4 cellular contexts compared by ENCODE assay signal in genomic region chr15:59995568-59996349, GRCh38.
TF ChIP-seq lines count a peak whose summit lies in the region.

No MANE protein-coding gene starts in this region.

TF ChIP-seq in SK-N-SH, 30 proteins besides CTCF, POLR2A, EP300 and RAD21:
- no peak for TF ChIP-seq IRF3 (IDR thresholded peaks at IDR 0.05; ENCODE audit: low read depth, low read length)
- no peak for TF ChIP-seq MAX (IDR thresholded peaks at IDR 0.05; ENCODE audit: low read depth)
- TF ChIP-seq EZH2phosphoT487 (IDR thresholded peaks at IDR 0.05; ENCODE audit: borderline replicate concordance, low read depth), result peak; percentile 48; the same call in 1 of the 2 replicates
- TF ChIP-seq PBX3 (IDR thresholded peaks at IDR 0.05), result no peak
- TF ChIP-seq SMC3 (IDR thresholded peaks at IDR 0.05; ENCODE audit: low read depth, low read length), result no peak
- no peak for TF ChIP-seq JUND (IDR thresholded peaks at IDR 0.05)
- TF ChIP-seq TAF1 (IDR thresholded peaks at IDR 0.05; ENCODE audit: borderline replicate concordance, low read depth, low read length), result no peak

TF ChIP-seq in SK-N-SH treated with all-trans-retinoic acid at 6 μM for 48 hours, 23 proteins besides CTCF, POLR2A, EP300 and RAD21:
- TF ChIP-seq ZNF565 (CRISPR knock-in tag; conservative IDR thresholded peaks at IDR 0.05; ENCODE audit: low read depth) (no peak), PATZ1 (CRISPR knock-in tag; IDR thresholded peaks at IDR 0.05; ENCODE audit: borderline replicate concordance) (no peak), ZFP3 (CRISPR knock-in tag; IDR thresholded peaks at IDR 0.05) (no peak), ESRRG (CRISPR knock-in tag; IDR thresholded peaks at IDR 0.05) (no peak), PPARA (CRISPR knock-in tag; IDR thresholded peaks at IDR 0.05; ENCODE audit: borderline replicate concordance) (no peak), TCF4 (CRISPR knock-in tag; IDR thresholded peaks at IDR 0.05; ENCODE audit: borderline replicate concordance) (no peak), ARNTL (CRISPR knock-in tag; IDR thresholded peaks at IDR 0.05; ENCODE audit: borderline replicate concordance, low read depth) (no peak), TSHZ2 (CRISPR knock-in tag; IDR thresholded peaks at IDR 0.05) (no peak), GLIS3 (CRISPR knock-in tag; IDR thresholded peaks at IDR 0.05) (no peak), BACH2 (CRISPR knock-in tag; IDR thresholded peaks at IDR 0.05; ENCODE audit: borderline replicate concordance) (no peak), ISL1 (CRISPR knock-in tag; IDR thresholded peaks at IDR 0.05) (no peak), OSR1 (CRISPR knock-in tag; IDR thresholded peaks at IDR 0.05) (no peak), TOX (CRISPR knock-in tag; IDR thresholded peaks at IDR 0.05; ENCODE audit: borderline replicate concordance) (no peak), ZFP30 (CRISPR knock-in tag; IDR thresholded peaks at IDR 0.05) (no peak), RARB (CRISPR knock-in tag; IDR thresholded peaks at IDR 0.05) (no peak)
TF ChIP-seq in SK-N-SH treated with all-trans-retinoic acid at 6 μM for 48 hours: peak in this region for 0.

TF ChIP-seq in K562, 482 proteins besides CTCF, POLR2A, EP300 and RAD21:
- TF ChIP-seq CBX8 (IDR thresholded peaks at IDR 0.05; ENCODE audit: borderline replicate concordance, extremely low read depth, low read depth, low read length, poor library complexity, severe bottlenecking) (peak; percentile 34), HINFP (tag; conservative IDR thresholded peaks at IDR 0.05; ENCODE audit: low read depth) (peak; percentile 57), EHMT2 (IDR thresholded peaks at IDR 0.05) (no peak)

TF ChIP-seq in neural cell, 6 proteins besides CTCF, POLR2A, EP300 and RAD21:
- TF ChIP-seq REST (IDR thresholded peaks at IDR 0.05; ENCODE audit: borderline replicate concordance) (no peak), POLR2AphosphoS5 (IDR thresholded peaks at IDR 0.05) (peak; percentile 86)
